Comparison of ENCODE assay signal across 1 cellular context in genomic region chr1:6600410-6601048, GRCh38.
TF ChIP-seq lines count a peak whose summit lies in the region.

No MANE protein-coding gene starts in this region.

TF ChIP-seq in WTC11, 78 proteins besides CTCF, POLR2A, EP300 and RAD21 (continued from another document):
- TF ChIP-seq GRHL2 (CRISPR knock-in tag; IDR thresholded peaks at IDR 0.05; ENCODE audit: insufficient replicate concordance, severe bottlenecking) (no peak), ZNF121 (CRISPR knock-in tag; IDR thresholded peaks at IDR 0.05) (no peak), TEAD1 (CRISPR knock-in tag; IDR thresholded peaks at IDR 0.05) (no peak), HMGA2 (CRISPR knock-in tag; IDR thresholded peaks at IDR 0.05) (no peak)
